Comparison of ENCODE assay signal across 22 cellular contexts in the genomic region with DNA sequence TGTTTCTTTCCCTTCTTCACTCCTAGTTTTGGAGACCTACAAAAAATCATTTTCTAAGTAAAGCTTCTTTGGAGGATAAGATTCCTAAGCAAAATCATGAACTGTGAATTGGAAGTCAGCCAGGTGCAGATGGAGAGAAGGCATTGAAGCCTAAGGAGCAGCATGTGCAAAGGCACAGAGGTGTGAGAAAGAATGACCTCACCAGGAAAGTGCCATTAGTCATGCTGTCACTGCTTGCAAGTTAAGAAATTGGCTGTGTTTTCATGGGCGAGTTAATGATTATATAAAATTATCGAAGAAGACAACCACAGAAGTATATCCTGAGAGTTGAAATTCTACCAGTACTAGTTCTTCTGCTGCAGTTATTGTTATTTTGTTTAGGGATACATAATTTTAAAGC.
A peak's percentile ranks its signal among the peaks of the same experiment; 100 is the strongest.
DNase-seq lines count a peak whose midpoint lies in the region; ATAC-seq and TF ChIP-seq lines count a peak whose summit lies in the region.
"Had no signal": no experiment of that assay in that cellular context is flagged by ENCODE, and none has a peak within 500 bp of the region (broad histone marks: within the 10 kb centered on the region; RNA-seq: fewer than 3 reads in every experiment).

No MANE protein-coding gene starts in this region.

- H3K4me1 ChIP-seq in upper lobe of left lung, result no peaks in the 10 kb centered on the region

- H3K27me3 ChIP-seq in kidney epithelial cell (ENCODE audit: control insufficient read depth, insufficient read depth, low read length) (no peaks in the 10 kb centered on the region), upper lobe of left lung (no peaks in the 10 kb centered on the region)

- TF ChIP-seq POLR2A in upper lobe of left lung (IDR thresholded peaks at IDR 0.05), result no peak

- H3K4me3 ChIP-seq in kidney epithelial cell (ENCODE audit: low read depth, low read length), result no peak overlapping the region
- H3K4me3 ChIP-seq in upper lobe of left lung, result no peak overlapping the region
- H3K4me3 ChIP-seq: K562 had no signal

- in situ Hi-C loops in Caki2 (cut with HindIII; ENCODE audit: low pct_unique_long_range_greater_than_20kb, low sequenced_read_pairs), result no loop called here

- ATAC-seq in GM21786 (IDR thresholded peaks at IDR 0.05; ENCODE audit: unreplicated experiment) (peak; percentile 45), HG03378 (IDR thresholded peaks at IDR 0.05; ENCODE audit: unreplicated experiment) (no peak), GM18858 (IDR thresholded peaks at IDR 0.05; ENCODE audit: unreplicated experiment) (no peak), upper lobe of left lung (ENCODE audit: low FRiP score in 2 of 2) (no peak), HG03280 (IDR thresholded peaks at IDR 0.05; ENCODE audit: unreplicated experiment) (no peak)
- ATAC-seq: K562, Panc1, Right ventricle myocardium inferior had no signal

- H3K36me3 ChIP-seq in kidney epithelial cell (ENCODE audit: control insufficient read depth, insufficient read depth, low read length) (no peaks in the 10 kb centered on the region), upper lobe of left lung (no peaks in the 10 kb centered on the region)

- DNase-seq in Caki2 (ENCODE audit: low read depth), result peak; percentile 65
- DNase-seq in RKO (ENCODE audit: low spot score), result peak; percentile 22
- peak; percentile 48 for DNase-seq in kidney epithelial cell (ENCODE audit: low read depth)
- no peak for DNase-seq in upper lobe of left lung
- DNase-seq: AML-193, DMS153, EL, H7, NCI-H1105, NCI-H187, NCI-H2107, NCI-H526, SW 1271, T-helper 2 cell had no signal

- no peaks in the 10 kb centered on the region for H3K9me3 ChIP-seq in upper lobe of left lung

- WGBS in upper lobe of left lung, 2 donors, result 71 to 84% methylated on average over 2 of the region's 2 CpGs

- no peak for TF ChIP-seq EP300 in upper lobe of left lung (IDR thresholded peaks at IDR 0.05)

- no peak for TF ChIP-seq CTCF in kidney epithelial cell (IDR thresholded peaks at IDR 0.05; ENCODE audit: insufficient read depth, low read length, poor library complexity, severe bottlenecking)
- TF ChIP-seq CTCF in upper lobe of left lung (IDR thresholded peaks at IDR 0.05), result no peak

- no peak overlapping the region for H3K27ac ChIP-seq in upper lobe of left lung
- H3K27ac ChIP-seq: C4-2B had no signal

Comparison
In these comparisons a context has a peak if more than half of its experiments do, and no peak if none do; other contexts are left out.
1. DNase-seq: peak in Caki2 (single experiment), RKO (single experiment) and kidney epithelial cell (single experiment); none in upper lobe of left lung (0 of 2).